21 cellular contexts compared by ENCODE assay signal in genomic region chr4:23875317-23875716, GRCh38. TPM values are rescaled to one million over a fixed set of nuclear protein-coding genes. Genes with fewer than 3 reads are reported as not detected.
DNase-seq lines count a peak whose midpoint lies in the region; ATAC-seq, FAIRE-seq and TF ChIP-seq lines count a peak whose summit lies in the region.
"Had no signal": no experiment of that assay in that cellular context is flagged by ENCODE, and none has a peak within 500 bp of the region (broad histone marks: within the 10 kb centered on the region; RNA-seq: fewer than 3 reads in every experiment).

No MANE protein-coding gene starts in this region.

- H3K4me1 ChIP-seq in IMR-90 (ENCODE audit: control insufficient read depth, insufficient read depth, low read length) (no peaks in the 10 kb centered on the region; the same call in 1 of the 2 replicates), esophagus muscularis mucosa (peaks cover 25 to 92% (median 83%) of the 10 kb centered on the region in 4 donors), liver (ENCODE audit: control insufficient read depth in 4 of 4, insufficient read depth in 4 of 4, low read length in 3 of 4) (peaks cover 0 to 63% (median 32%) of the 10 kb centered on the region in 4 donors), small intestine (ENCODE audit: control insufficient read depth in 2 of 2, insufficient read depth in 1 of 2, low read depth in 1 of 2, low read length in 1 of 2) (peaks cover 0 to 4% of the 10 kb centered on the region in 2 donors), pancreas (peaks cover 0 to 4% (median 0%) of the 10 kb centered on the region in 3 donors)
- H3K4me1 ChIP-seq in effector memory CD4-positive, alpha-beta T cell (ENCODE audit: control insufficient read depth, insufficient read depth, low read length, poor library complexity, severe bottlenecking): no peaks in the 10 kb centered on the region

- CTCF ChIA-PET in IMR-90 (lab: Yijun Ruan, JAX): no interaction called here

- no peaks in the 10 kb centered on the region for H4K20me1 ChIP-seq in IMR-90 (ENCODE audit: insufficient read depth, low read length)

- no peaks in the 10 kb centered on the region for H3K9me1 ChIP-seq in IMR-90 (ENCODE audit: insufficient read depth, low read length)

- in situ Hi-C loops in IMR-90 (cut with MboI; ENCODE audit: low sequenced_read_pairs): no loop called here

- H3K36me3 ChIP-seq in IMR-90 (ENCODE audit: control insufficient read depth, insufficient read depth, low read length) (no peaks in the 10 kb centered on the region), esophagus muscularis mucosa (no peaks in the 10 kb centered on the region), liver (ENCODE audit: control insufficient read depth in 4 of 4, insufficient read depth in 3 of 4, low read depth in 1 of 4, low read length in 3 of 4) (no peaks in the 10 kb centered on the region), small intestine (ENCODE audit: control insufficient read depth in 2 of 2, insufficient read depth in 2 of 2, low read length in 2 of 2) (no peaks in the 10 kb centered on the region), pancreas (no peaks in the 10 kb centered on the region)
- H3K36me3 ChIP-seq in effector memory CD4-positive, alpha-beta T cell (ENCODE audit: control insufficient read depth, insufficient read depth, low read length): no peaks in the 10 kb centered on the region

- H3K14ac ChIP-seq in IMR-90 (replicated peaks; ENCODE audit: low read depth, low read length): no peak overlapping the region

- no peak overlapping the region for H2BK120ac ChIP-seq in IMR-90 (ENCODE audit: low read depth, low read length)

- H3K27me3 ChIP-seq in IMR-90 (ENCODE audit: control insufficient read depth, insufficient read depth, low read length) (peaks cover 8% of the 10 kb centered on the region; the same call in 1 of the 2 replicates), esophagus muscularis mucosa (no peaks in the 10 kb centered on the region), liver (ENCODE audit: control insufficient read depth in 4 of 4, insufficient read depth in 4 of 4, low read length in 3 of 4) (no peaks in the 10 kb centered on the region), small intestine (ENCODE audit: control insufficient read depth in 2 of 2, insufficient read depth in 2 of 2, low read length in 2 of 2) (no peaks in the 10 kb centered on the region), pancreas (no peaks in the 10 kb centered on the region)
- H3K27me3 ChIP-seq in effector memory CD4-positive, alpha-beta T cell (replicated peaks; ENCODE audit: control insufficient read depth, insufficient read depth, low read length, poor library complexity, severe bottlenecking): no peaks in the 10 kb centered on the region

- TF ChIP-seq POLR2A in IMR-90 (IDR thresholded peaks at IDR 0.05; ENCODE audit: low read depth, low read length) (no peak), esophagus muscularis mucosa (IDR thresholded peaks at IDR 0.05; ENCODE audit: low read depth) (no peak)

- no peak overlapping the region for H3K23ac ChIP-seq in IMR-90 (ENCODE audit: low read depth, low read length)

- dilution Hi-C loops in IMR-90 (cut with HindIII; ENCODE audit: low sequenced_read_pairs, unreplicated experiment): no loop called here

- no peak for TF ChIP-seq EP300 in esophagus muscularis mucosa (IDR thresholded peaks at IDR 0.05)

- no peak overlapping the region for H2BK20ac ChIP-seq in IMR-90 (ENCODE audit: low read depth, low read length)

- H2AFZ ChIP-seq in IMR-90 (replicated peaks; ENCODE audit: low read length, poor library complexity): no peak overlapping the region

- no peak overlapping the region for H3K18ac ChIP-seq in IMR-90 (ENCODE audit: low read depth, low read length)

- TF ChIP-seq RAD21 in IMR-90 (IDR thresholded peaks at IDR 0.05; ENCODE audit: low read length): no peak
- TF ChIP-seq RAD21 in liver (IDR thresholded peaks at IDR 0.05): no peak

- H3K9me3 ChIP-seq in IMR-90 (ENCODE audit: control insufficient read depth, insufficient read depth, low read length) (no peaks in the 10 kb centered on the region), esophagus muscularis mucosa (no peaks in the 10 kb centered on the region), liver (ENCODE audit: control insufficient read depth in 4 of 4, low read length in 3 of 4) (no peaks in the 10 kb centered on the region), small intestine (ENCODE audit: control insufficient read depth, low read depth) (no peaks in the 10 kb centered on the region), pancreas (no peaks in the 10 kb centered on the region)
- H3K9me3 ChIP-seq in effector memory CD4-positive, alpha-beta T cell (ENCODE audit: control insufficient read depth, low read length): no peaks in the 10 kb centered on the region

- no peak overlapping the region for H3K9ac ChIP-seq in IMR-90 (ENCODE audit: low read depth, low read length)
- H3K9ac ChIP-seq in liver (ENCODE audit: low read depth in 1 of 2, low read length in 2 of 2): peak overlapping the region in 1 of 2 donors; percentile 5

- no peak overlapping the region for H3K4ac ChIP-seq in IMR-90 (ENCODE audit: low read depth, low read length)

- TF ChIP-seq CTCF in IMR-90 (conservative IDR thresholded peaks at IDR 0.05; ENCODE audit: low read depth, low read length) (no peak), esophagus muscularis mucosa (IDR thresholded peaks at IDR 0.05) (no peak), liver (IDR thresholded peaks at IDR 0.05; ENCODE audit: low read depth, low read length, missing input control) (no peak), pancreas (IDR thresholded peaks at IDR 0.05) (no peak)

- no peak for ATAC-seq in IMR-90 (ENCODE audit: low read depth)
- ATAC-seq in pancreas: no peak
- ATAC-seq in HG02840 (IDR thresholded peaks at IDR 0.05; ENCODE audit: low FRiP score, unreplicated experiment): no peak

- POLR2A ChIA-PET in IMR-90 (lab: Charles Lee; ENCODE audit: unreplicated experiment): no interaction called here

- H2AK9ac ChIP-seq in IMR-90 (replicated peaks; ENCODE audit: low read depth, low read length, poor library complexity): no peak overlapping the region

- BruUV-seq in IMR-90 (replicated peaks; lab: Mats Ljungman, UMichigan): no TSS peak

- no CpG with 5 or more reads among the region's 6 CpGs for WGBS in IMR-90 (ENCODE audit: extremely low coverage in 2 of 2, insufficient read length in 1 of 2), 2 experiments
- WGBS in esophagus muscularis mucosa: 86% methylated on average over 6 of the region's 6 CpGs
- 72% methylated on average over 6 of the region's 6 CpGs for WGBS in liver
- 16 to 55% (median 34%) methylated on average over 6 of the region's 6 CpGs for WGBS in small intestine, 3 donors
- WGBS in pancreas, 2 donors: 29 to 32% methylated on average over 6 of the region's 6 CpGs

- no peak overlapping the region for H2BK5ac ChIP-seq in IMR-90 (ENCODE audit: low read depth, low read length, poor library complexity, severe bottlenecking)

- no peak overlapping the region for H3K56ac ChIP-seq in IMR-90 (ENCODE audit: extremely low read depth, insufficient read depth, low read length)

- H3K79me1 ChIP-seq in IMR-90 (ENCODE audit: low read depth in 1 of 2, low read length in 2 of 2): no peaks in the 10 kb centered on the region

- no peak overlapping the region for H4K5ac ChIP-seq in IMR-90 (ENCODE audit: low read depth, low read length)

- H3K4me2 ChIP-seq in IMR-90 (ENCODE audit: low read depth, low read length): no peak overlapping the region

- no peak overlapping the region for H3K27ac ChIP-seq in IMR-90 (ENCODE audit: insufficient read depth, low read length)
- H3K27ac ChIP-seq in esophagus muscularis mucosa (replicated peaks in 1 of 4): peak overlapping the region in 3 of 4 donors; percentile 86 to 90 (median 88)
- peak overlapping the region; percentile 84 to 89 for H3K27ac ChIP-seq in liver (ENCODE audit: low read depth in 1 of 2, low read length in 2 of 2)
- no peak overlapping the region for H3K27ac ChIP-seq in small intestine (ENCODE audit: low read depth in 1 of 2, low read length in 1 of 2)
- no peak overlapping the region for H3K27ac ChIP-seq in effector memory CD4-positive, alpha-beta T cell (ENCODE audit: insufficient read depth, low read length, poor library complexity, severe bottlenecking)
- H3K27ac ChIP-seq in pancreas: peak overlapping the region in 1 of 4 donors; percentile 12
- H3K27ac ChIP-seq: RWPE1 had no signal

- peak; percentile 6 for DNase-seq in IMR-90
- DNase-seq in esophagus muscularis mucosa (ENCODE audit: extremely low spot score): no peak
- peak; percentile 83 for DNase-seq in small intestine
- DNase-seq in effector memory CD4-positive, alpha-beta T cell: no peak
- DNase-seq in pancreas: no peak
- DNase-seq: CD4-positive, CD25-positive, alpha-beta regulatory T cell; EL; GF-D8; GOT3; HCEC 1CT; KG1; NCI-H1092 treated with DMSO at 0.1 percent for 48 hours; NCI-H146; NCI-H2029 treated with DMSO at 0.1 percent for 48 hours; NCI-H226; NCI-H510A treated with DMSO at 0.1 percent for 48 hours; NCI-H748 treated with DMSO at 0.1 percent for 48 hours; NK-92 treated with Interleukin-12 subunit alpha and Interleukin-12 subunit beta, amount 100 ng/mL, for 24 hours had no signal

- no peak overlapping the region for H4K91ac ChIP-seq in IMR-90 (ENCODE audit: insufficient read depth, low read depth, low read length)

- H3K4me3 ChIP-seq in IMR-90 (ENCODE audit: insufficient read depth, low read depth, low read length) (no peak overlapping the region), esophagus muscularis mucosa (no peak overlapping the region), liver (ENCODE audit: low read depth in 1 of 3, low read length in 3 of 3) (no peak overlapping the region), small intestine (ENCODE audit: low read depth in 1 of 2, low read length in 2 of 2) (no peak overlapping the region), pancreas (no peak overlapping the region)
- H3K4me3 ChIP-seq in effector memory CD4-positive, alpha-beta T cell (ENCODE audit: insufficient read depth, low read depth, low read length, poor library complexity, severe bottlenecking): no peak overlapping the region

- FAIRE-seq in small intestine (lab: Jason Lieb, UNC): no peak
- FAIRE-seq in pancreas (lab: Jason Lieb, UNC): no peak

- no peak overlapping the region for H4K8ac ChIP-seq in IMR-90 (ENCODE audit: low read depth in 2 of 2, low read length in 2 of 2)

- H2AK5ac ChIP-seq in IMR-90 (ENCODE audit: low read depth, low read length): no peak overlapping the region

- intact Hi-C loops in IMR-90 (cut with micrococcal nuclease): no loop called here
- intact Hi-C loops in esophagus muscularis mucosa (cut with DNase I): no loop called here
- intact Hi-C loops in pancreas (cut with DNase I): no loop called here

- no peak overlapping the region for H2BK15ac ChIP-seq in IMR-90 (ENCODE audit: low read depth, low read length)

RNA-seq across cellular contexts. Expression of gene PPARGC1A, which starts 14.5 kb away (rescaled TPM):
- total RNA-seq in IMR-90 (2012; rRNA removed): under 0.01 TPM in 2 replicates
- 0.03 TPM in 2 replicates for polyA plus RNA-seq in IMR-90 (2012; rRNA removed)
- polyA plus RNA-seq in IMR-90 (2012; cell fraction: cytosol; rRNA removed): 0.01 TPM in 1 of 2 replicates, not detected in the other
- 0.25 TPM in 1 of 2 replicates, not detected in the other for polyA plus RNA-seq in IMR-90 (2012; cell fraction: nucleus; rRNA removed; ENCODE audit: low replicate concordance)
- 10 to 100 TPM; 13.8 to 22.8 (median 17.1) TPM for total RNA-seq in esophagus muscularis mucosa
- 10 to 100 TPM in 1 of 2 donors, 1 to 10 TPM in 1; 7.7 to 34.6 TPM for total RNA-seq in liver
- 10 to 100 TPM; 13.5 to 19.0 TPM for polyA plus RNA-seq in liver
- polyA plus RNA-seq in small intestine: 1 to 10 TPM; 2.6 to 8.1 (median 5.4) TPM
- 10 to 100 TPM in 1 of 6 donors, 1 to 10 TPM in 5; 7.6 to 12.2 (median 8.4) TPM for total RNA-seq in pancreas
- 1 to 10 TPM; 2.7 to 3.2 TPM for polyA plus RNA-seq in pancreas
- total RNA-seq: CD4-positive, CD25-positive, alpha-beta regulatory T cell had no signal
- polyA plus RNA-seq: CD4-positive, CD25-positive, alpha-beta regulatory T cell had no signal

Comparison
In these comparisons a context has a peak if more than half of its experiments do, and no peak if none do; other contexts are left out.
1. DNase-seq: peak in IMR-90 (single experiment) and small intestine (single experiment); none in esophagus muscularis mucosa (single experiment), effector memory CD4-positive, alpha-beta T cell (0 of 3) and pancreas (0 of 6).
2. H3K27ac ChIP-seq: peak in esophagus muscularis mucosa (3 of 4) and liver (2 of 2); none in IMR-90 (single experiment), small intestine (0 of 2) and effector memory CD4-positive, alpha-beta T cell (single experiment).